1 cellular context compared by ENCODE assay signal in genomic region chr17:75205037-75205792, GRCh38.
TF ChIP-seq lines count a peak whose summit lies in the region.

TSS of gene NUP85 (plus strand) at chr17:75205679. CDS start at chr17:75205762, 83 bp downstream.

TF ChIP-seq in GM12878, 131 proteins besides CTCF, POLR2A, EP300 and RAD21 (continued from another document and continues in another):
- TF ChIP-seq STAT1 (conservative IDR thresholded peaks at IDR 0.05) (peak; percentile 97), BMI1 (IDR thresholded peaks at IDR 0.05; ENCODE audit: borderline replicate concordance) (no peak), PAX5 (IDR thresholded peaks at IDR 0.05; ENCODE audit: borderline replicate concordance, low read depth, low read length) (no peak), MYB (IDR thresholded peaks at IDR 0.05; ENCODE audit: borderline replicate concordance, low read depth, low read length) (peak; percentile 99), SREBF2 (IDR thresholded peaks at IDR 0.05; ENCODE audit: low read length) (no peak), ELK1 (IDR thresholded peaks at IDR 0.05; ENCODE audit: low read depth, low read length) (no peak; the same call in 1 of the 2 replicates), SREBF1 (IDR thresholded peaks at IDR 0.05; ENCODE audit: low read length) (no peak), ZNF274 (IDR thresholded peaks at IDR 0.05; ENCODE audit: insufficient read depth, insufficient read length) (no peak), KAT2A (conservative IDR thresholded peaks at IDR 0.05; ENCODE audit: control insufficient read depth, low read depth, low read length) (no peak), SIX5 (IDR thresholded peaks at IDR 0.05; ENCODE audit: low read depth, low read length, severe bottlenecking) (no peak), BACH1 (IDR thresholded peaks at IDR 0.05; ENCODE audit: borderline replicate concordance) (peak; percentile 34; the same call in 1 of the 2 replicates), CUX1 (IDR thresholded peaks at IDR 0.05; ENCODE audit: insufficient replicate concordance, low read depth, low read length) (no peak), RAD51 (IDR thresholded peaks at IDR 0.05) (no peak), KLF5 (IDR thresholded peaks at IDR 0.05; ENCODE audit: partially characterized antibody) (peak; percentile 95), HCFC1 (IDR thresholded peaks at IDR 0.05; ENCODE audit: low read length) (peak; percentile 64), YY1 (IDR thresholded peaks at IDR 0.05; ENCODE audit: low read depth, low read length) (peak; percentile 73; the same call in 1 of the 2 replicates), ZBTB33 (IDR thresholded peaks at IDR 0.05) (peak; percentile 98), BHLHE40 (IDR thresholded peaks at IDR 0.05; ENCODE audit: borderline replicate concordance in 1 of 2, low read depth in 2 of 2, low read length in 1 of 2) (peak; percentile 25 to 82; a peak in 3 of 4 replicates), POLR2AphosphoS5 (IDR thresholded peaks at IDR 0.05; ENCODE audit: low read length) (peak; percentile 92), HDAC6 (IDR thresholded peaks at IDR 0.05; ENCODE audit: unreplicated experiment) (peak; percentile 69), SKIL (IDR thresholded peaks at IDR 0.05; ENCODE audit: low read depth, poor library complexity, severe bottlenecking) (peak; percentile 70), SMAD5 (IDR thresholded peaks at IDR 0.05; ENCODE audit: low read depth) (peak; percentile 15; the same call in 1 of the 2 replicates), NR2C2 (IDR thresholded peaks at IDR 0.05; ENCODE audit: borderline replicate concordance, control insufficient read depth, insufficient read length, low read depth) (no peak), MEF2B (IDR thresholded peaks at IDR 0.05; ENCODE audit: partially characterized antibody, poor library complexity, severe bottlenecking) (no peak), PML (IDR thresholded peaks at IDR 0.05; ENCODE audit: low read length) (peak; percentile 91), MYC (IDR thresholded peaks at IDR 0.05; ENCODE audit: insufficient read depth, insufficient read length, insufficient replicate concordance, low read length, severe bottlenecking) (peak; percentile 94), STAT3 (IDR thresholded peaks at IDR 0.05; ENCODE audit: low read depth, low read length) (no peak), HDAC2 (IDR thresholded peaks at IDR 0.05) (no peak), JUNB (IDR thresholded peaks at IDR 0.05) (no peak), ZNF217 (IDR thresholded peaks at IDR 0.05) (no peak), NFXL1 (IDR thresholded peaks at IDR 0.05; ENCODE audit: borderline replicate concordance) (no peak), ZBED1 (IDR thresholded peaks at IDR 0.05; ENCODE audit: borderline replicate concordance) (no peak), FOS (IDR thresholded peaks at IDR 0.05; ENCODE audit: borderline replicate concordance, extremely low read depth, insufficient read length) (no peak), IKZF2 (IDR thresholded peaks at IDR 0.05) (peak; percentile 45 to 52; a peak in 3 of 4 replicates), EGR1 (IDR thresholded peaks at IDR 0.05; ENCODE audit: borderline replicate concordance in 1 of 2, low read depth in 2 of 2, low read length in 2 of 2) (peak in 1 of 2 experiments; percentile 22; a peak in 1 of 3 replicates), BCL11A (IDR thresholded peaks at IDR 0.05; ENCODE audit: low read depth, low read length) (no peak), ZBTB11 (CRISPR knock-in tag; IDR thresholded peaks at IDR 0.05) (no peak), NBN (IDR thresholded peaks at IDR 0.05) (peak; percentile 95), MXI1 (IDR thresholded peaks at IDR 0.05; ENCODE audit: low read depth, low read length) (no peak; the same call in 1 of the 2 replicates), TARDBP (IDR thresholded peaks at IDR 0.05; ENCODE audit: borderline replicate concordance) (peak; percentile 64; the same call in 1 of the 2 replicates)
- TF ChIP-seq, protein P1, sequence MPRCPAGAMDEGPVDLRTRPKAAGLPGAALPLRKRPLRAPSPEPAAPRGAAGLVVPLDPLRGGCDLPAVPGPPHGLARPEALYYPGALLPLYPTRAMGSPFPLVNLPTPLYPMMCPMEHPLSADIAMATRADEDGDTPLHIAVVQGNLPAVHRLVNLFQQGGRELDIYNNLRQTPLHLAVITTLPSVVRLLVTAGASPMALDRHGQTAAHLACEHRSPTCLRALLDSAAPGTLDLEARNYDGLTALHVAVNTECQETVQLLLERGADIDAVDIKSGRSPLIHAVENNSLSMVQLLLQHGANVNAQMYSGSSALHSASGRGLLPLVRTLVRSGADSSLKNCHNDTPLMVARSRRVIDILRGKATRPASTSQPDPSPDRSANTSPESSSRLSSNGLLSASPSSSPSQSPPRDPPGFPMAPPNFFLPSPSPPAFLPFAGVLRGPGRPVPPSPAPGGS (IDR thresholded peaks at IDR 0.05; ENCODE audit: borderline replicate concordance, insufficient read depth, low read depth, low read length, poor library complexity, severe bottlenecking): no peak
- TF ChIP-seq, protein P2, sequence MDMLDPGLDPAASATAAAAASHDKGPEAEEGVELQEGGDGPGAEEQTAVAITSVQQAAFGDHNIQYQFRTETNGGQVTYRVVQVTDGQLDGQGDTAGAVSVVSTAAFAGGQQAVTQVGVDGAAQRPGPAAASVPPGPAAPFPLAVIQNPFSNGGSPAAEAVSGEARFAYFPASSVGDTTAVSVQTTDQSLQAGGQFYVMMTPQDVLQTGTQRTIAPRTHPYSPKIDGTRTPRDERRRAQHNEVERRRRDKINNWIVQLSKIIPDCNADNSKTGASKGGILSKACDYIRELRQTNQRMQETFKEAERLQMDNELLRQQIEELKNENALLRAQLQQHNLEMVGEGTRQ (IDR thresholded peaks at IDR 0.05; ENCODE audit: borderline replicate concordance, low read depth, low read length): no peak
- TF ChIP-seq, protein P3, sequence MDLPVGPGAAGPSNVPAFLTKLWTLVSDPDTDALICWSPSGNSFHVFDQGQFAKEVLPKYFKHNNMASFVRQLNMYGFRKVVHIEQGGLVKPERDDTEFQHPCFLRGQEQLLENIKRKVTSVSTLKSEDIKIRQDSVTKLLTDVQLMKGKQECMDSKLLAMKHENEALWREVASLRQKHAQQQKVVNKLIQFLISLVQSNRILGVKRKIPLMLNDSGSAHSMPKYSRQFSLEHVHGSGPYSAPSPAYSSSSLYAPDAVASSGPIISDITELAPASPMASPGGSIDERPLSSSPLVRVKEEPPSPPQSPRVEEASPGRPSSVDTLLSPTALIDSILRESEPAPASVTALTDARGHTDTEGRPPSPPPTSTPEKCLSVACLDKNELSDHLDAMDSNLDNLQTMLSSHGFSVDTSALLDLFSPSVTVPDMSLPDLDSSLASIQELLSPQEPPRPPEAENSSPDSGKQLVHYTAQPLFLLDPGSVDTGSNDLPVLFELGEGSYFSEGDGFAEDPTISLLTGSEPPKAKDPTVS (IDR thresholded peaks at IDR 0.05; ENCODE audit: low read depth, low read length): no peak
- TF ChIP-seq, protein P4, sequence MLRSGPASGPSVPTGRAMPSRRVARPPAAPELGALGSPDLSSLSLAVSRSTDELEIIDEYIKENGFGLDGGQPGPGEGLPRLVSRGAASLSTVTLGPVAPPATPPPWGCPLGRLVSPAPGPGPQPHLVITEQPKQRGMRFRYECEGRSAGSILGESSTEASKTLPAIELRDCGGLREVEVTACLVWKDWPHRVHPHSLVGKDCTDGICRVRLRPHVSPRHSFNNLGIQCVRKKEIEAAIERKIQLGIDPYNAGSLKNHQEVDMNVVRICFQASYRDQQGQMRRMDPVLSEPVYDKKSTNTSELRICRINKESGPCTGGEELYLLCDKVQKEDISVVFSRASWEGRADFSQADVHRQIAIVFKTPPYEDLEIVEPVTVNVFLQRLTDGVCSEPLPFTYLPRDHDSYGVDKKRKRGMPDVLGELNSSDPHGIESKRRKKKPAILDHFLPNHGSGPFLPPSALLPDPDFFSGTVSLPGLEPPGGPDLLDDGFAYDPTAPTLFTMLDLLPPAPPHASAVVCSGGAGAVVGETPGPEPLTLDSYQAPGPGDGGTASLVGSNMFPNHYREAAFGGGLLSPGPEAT (IDR thresholded peaks at IDR 0.05; ENCODE audit: low read depth): peak; percentile 99
